2 cellular contexts compared by ENCODE assay signal in the genomic region with DNA sequence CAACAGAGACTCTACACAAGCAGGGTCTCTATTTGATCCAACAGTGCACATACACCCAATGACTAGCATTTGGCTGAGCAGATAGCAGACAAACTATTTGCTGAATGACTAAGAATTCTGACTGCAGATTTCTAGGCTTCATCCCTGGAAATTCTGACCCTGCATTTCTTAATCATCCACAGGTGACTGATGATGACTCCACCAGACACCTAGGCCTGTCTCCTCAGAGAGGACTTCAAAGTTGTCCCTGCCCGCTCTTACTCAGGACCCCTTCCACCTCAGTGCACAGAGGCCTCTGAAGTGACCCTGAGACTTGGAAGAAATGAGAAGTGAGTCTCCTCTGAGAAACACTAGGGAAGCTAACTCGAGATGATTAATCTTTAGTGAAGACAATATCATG.
TF ChIP-seq lines count a peak whose summit lies in the region.

No MANE protein-coding gene starts in this region.

TF ChIP-seq in HCT116, 20 proteins besides CTCF, POLR2A, EP300 and RAD21:
- TF ChIP-seq JUND (IDR thresholded peaks at IDR 0.05): peak; percentile 72
- no peak for TF ChIP-seq MAX (IDR thresholded peaks at IDR 0.05)
- no peak for TF ChIP-seq TCF7L2 (IDR thresholded peaks at IDR 0.05; ENCODE audit: borderline replicate concordance, extremely low read depth, insufficient read depth, insufficient read length)
- no peak for TF ChIP-seq SRF (IDR thresholded peaks at IDR 0.05; ENCODE audit: low read depth)
- TF ChIP-seq YY1 (IDR thresholded peaks at IDR 0.05; ENCODE audit: extremely low read depth, insufficient replicate concordance, low read depth, low read length): no peak
- peak; percentile 49; the same call in 1 of the 2 replicates for TF ChIP-seq SP1 (IDR thresholded peaks at IDR 0.05; ENCODE audit: low read depth)
- no peak for TF ChIP-seq EZH2 (IDR thresholded peaks at IDR 0.05)
- TF ChIP-seq FOSL1 (IDR thresholded peaks at IDR 0.05; ENCODE audit: low read depth): peak; percentile 88
- TF ChIP-seq CEBPB (IDR thresholded peaks at IDR 0.05; ENCODE audit: low read depth): peak; percentile 65
- no peak for TF ChIP-seq EGR1 (IDR thresholded peaks at IDR 0.05; ENCODE audit: low read depth)
- no peak for TF ChIP-seq ELF1 (IDR thresholded peaks at IDR 0.05; ENCODE audit: borderline replicate concordance, low read depth)
- no peak for TF ChIP-seq ZBTB33 (IDR thresholded peaks at IDR 0.05; ENCODE audit: extremely low read depth, insufficient replicate concordance, low read length)
- no peak for TF ChIP-seq ZNF274 (IDR thresholded peaks at IDR 0.05; ENCODE audit: low read depth, low read length)
- TF ChIP-seq CBX3 (IDR thresholded peaks at IDR 0.05; ENCODE audit: low read depth): no peak
- no peak for TF ChIP-seq REST (IDR thresholded peaks at IDR 0.05; ENCODE audit: low read depth)
- TF ChIP-seq SIN3A (IDR thresholded peaks at IDR 0.05; ENCODE audit: low read depth): no peak
- no peak for TF ChIP-seq EZH2phosphoT487 (IDR thresholded peaks at IDR 0.05; ENCODE audit: borderline replicate concordance)

TF ChIP-seq in GM12878, 131 proteins besides CTCF, POLR2A, EP300 and RAD21:
- TF ChIP-seq TCF7 (IDR thresholded peaks at IDR 0.05; ENCODE audit: borderline replicate concordance) (peak; percentile 62; the same call in 1 of the 2 replicates), EED (IDR thresholded peaks at IDR 0.05; ENCODE audit: low read depth) (peak; percentile 48; the same call in 1 of the 2 replicates), JUNB (IDR thresholded peaks at IDR 0.05) (peak; percentile 60), TARDBP (IDR thresholded peaks at IDR 0.05; ENCODE audit: borderline replicate concordance) (no peak)
